11 cellular contexts compared by ENCODE assay signal in genomic region chr10:71647526-71648354, GRCh38.
A peak's percentile ranks its signal among the peaks of the same experiment; 100 is the strongest.
DNase-seq lines count a peak whose midpoint lies in the region; ATAC-seq and TF ChIP-seq lines count a peak whose summit lies in the region.
"Had no signal": no experiment of that assay in that cellular context is flagged by ENCODE, and none has a peak within 500 bp of the region (broad histone marks: within the 10 kb centered on the region; RNA-seq: fewer than 3 reads in every experiment).

No MANE protein-coding gene starts in this region.

- no peak overlapping the region for H3K4ac ChIP-seq in IMR-90 (ENCODE audit: low read depth, low read length)

- no peak overlapping the region for H3K4me3 ChIP-seq in BLaER1
- H3K4me3 ChIP-seq in IMR-90 (ENCODE audit: insufficient read depth, low read depth, low read length): no peak overlapping the region
- no peak overlapping the region for H3K4me3 ChIP-seq in lower lobe of right lung

- peak overlapping the region; percentile 47 for H3K4me2 ChIP-seq in BLaER1
- H3K4me2 ChIP-seq in IMR-90 (ENCODE audit: low read depth, low read length): no peak overlapping the region

- no peak for TF ChIP-seq RAD21 in IMR-90 (IDR thresholded peaks at IDR 0.05; ENCODE audit: low read length)

- H3K27ac ChIP-seq in BLaER1 (peak overlapping the region; percentile 18; the same call in 1 of the 2 replicates), IMR-90 (ENCODE audit: insufficient read depth, low read length) (no peak overlapping the region), lower lobe of right lung (no peak overlapping the region)

- H4K5ac ChIP-seq in IMR-90 (ENCODE audit: low read depth, low read length): no peak overlapping the region

- CTCF ChIA-PET in IMR-90 (lab: Yijun Ruan, JAX): interaction anchor here (0.6 kb wide), 1 partner anchor 91 kb away, joined by 3 read pairs; no protein-coding TSS in a partner anchor

- in situ Hi-C loops in IMR-90 (cut with MboI; ENCODE audit: low sequenced_read_pairs): no loop called here

- intact Hi-C loops in IMR-90 (cut with micrococcal nuclease) (no loop called here), lower lobe of right lung (cut with DNase I) (no loop called here)

- peaks cover 84% of the 10 kb centered on the region for H3K4me1 ChIP-seq in BLaER1
- H3K4me1 ChIP-seq in IMR-90 (ENCODE audit: control insufficient read depth, insufficient read depth, low read length): no peaks in the 10 kb centered on the region
- no peaks in the 10 kb centered on the region for H3K4me1 ChIP-seq in lower lobe of right lung

- H3K36me3 ChIP-seq in BLaER1: no peaks in the 10 kb centered on the region
- H3K36me3 ChIP-seq in IMR-90 (ENCODE audit: control insufficient read depth, insufficient read depth, low read length): no peaks in the 10 kb centered on the region
- no peaks in the 10 kb centered on the region for H3K36me3 ChIP-seq in lower lobe of right lung

- no peaks in the 10 kb centered on the region for H3K9me1 ChIP-seq in IMR-90 (ENCODE audit: insufficient read depth, low read length)

- H3K27me3 ChIP-seq in BLaER1 (no peaks in the 10 kb centered on the region), IMR-90 (ENCODE audit: control insufficient read depth, insufficient read depth, low read length) (peaks cover 48% of the 10 kb centered on the region), lower lobe of right lung (ENCODE audit: low read depth) (no peaks in the 10 kb centered on the region)

- no peak overlapping the region for H2AFZ ChIP-seq in IMR-90 (replicated peaks; ENCODE audit: low read length, poor library complexity)

- whole genome bisulfite sequencing in IMR-90 (ENCODE audit: extremely low coverage in 2 of 2, insufficient read length in 1 of 2), 2 experiments: 18% methylated on average over 4 of the region's 15 CpGs; no CpG with 5 or more reads in 1 of the 2 experiments

- no peak overlapping the region for H2BK5ac ChIP-seq in IMR-90 (ENCODE audit: low read depth, low read length, poor library complexity, severe bottlenecking)

- no peak overlapping the region for H2BK15ac ChIP-seq in IMR-90 (ENCODE audit: low read depth, low read length)

- no TSS peak for BruUV-seq in IMR-90 (replicated peaks; lab: Mats Ljungman, UMichigan)

- no peak overlapping the region for H2BK120ac ChIP-seq in IMR-90 (ENCODE audit: low read depth, low read length)

- no peak overlapping the region for H2BK20ac ChIP-seq in IMR-90 (ENCODE audit: low read depth, low read length)

- H3K9me3 Mint-ChIP-seq in brain: no peaks in the 10 kb centered on the region
- H3K9me3 Mint-ChIP-seq: IgD-negative memory B cell had no signal

- ATAC-seq in IMR-90 (ENCODE audit: low read depth) (no peak; the same call in 1 of the 2 replicates), lower lobe of right lung (no peak), GM18517 (IDR thresholded peaks at IDR 0.05; ENCODE audit: unreplicated experiment) (no peak), GM18868 (IDR thresholded peaks at IDR 0.05; ENCODE audit: unreplicated experiment) (no peak), GM21423 (IDR thresholded peaks at IDR 0.05; ENCODE audit: unreplicated experiment) (no peak)

- H3K79me1 ChIP-seq in IMR-90 (ENCODE audit: low read depth in 1 of 2, low read length in 2 of 2): no peaks in the 10 kb centered on the region

- TF ChIP-seq POLR2A in IMR-90 (IDR thresholded peaks at IDR 0.05; ENCODE audit: low read depth, low read length): no peak

- POLR2A ChIA-PET in IMR-90 (lab: Charles Lee; ENCODE audit: unreplicated experiment): no interaction called here

- H3K18ac ChIP-seq in IMR-90 (ENCODE audit: low read depth, low read length): no peak overlapping the region

- DNase-seq in IMR-90 (no peak), lower lobe of right lung (no peak), pons (ENCODE audit: low spot score) (no peak)
- DNase-seq: hypothalamus had no signal

- H3K23ac ChIP-seq in IMR-90 (ENCODE audit: low read depth, low read length): no peak overlapping the region

- H3K4me3 Mint-ChIP-seq in brain: no peak overlapping the region
- H3K4me3 Mint-ChIP-seq: activated naive CD8-positive, alpha-beta T cell had no signal

- H3K27ac Mint-ChIP-seq in brain: peak overlapping the region in 2 of 5 experiments; percentile 37 to 87
- H3K27ac Mint-ChIP-seq: activated naive CD8-positive, alpha-beta T cell; IgD-negative memory B cell had no signal

- H2AK5ac ChIP-seq in IMR-90 (ENCODE audit: low read depth, low read length): no peak overlapping the region

- H3K9me3 ChIP-seq in BLaER1 (no peaks in the 10 kb centered on the region), IMR-90 (ENCODE audit: control insufficient read depth, insufficient read depth, low read length) (no peaks in the 10 kb centered on the region), lower lobe of right lung (no peaks in the 10 kb centered on the region)

- no peak overlapping the region for H4K8ac ChIP-seq in IMR-90 (ENCODE audit: low read depth in 2 of 2, low read length in 2 of 2)

- H4K91ac ChIP-seq in IMR-90 (ENCODE audit: insufficient read depth, low read depth, low read length): no peak overlapping the region

- peak overlapping the region; percentile 2; the same call in 1 of the 2 replicates for H3K9ac ChIP-seq in BLaER1
- H3K9ac ChIP-seq in IMR-90 (ENCODE audit: low read depth, low read length): no peak overlapping the region

- dilution Hi-C loops in IMR-90 (cut with HindIII; ENCODE audit: low sequenced_read_pairs, unreplicated experiment): no loop called here

- H2AK9ac ChIP-seq in IMR-90 (replicated peaks; ENCODE audit: low read depth, low read length, poor library complexity): no peak overlapping the region

- H4K20me1 ChIP-seq in BLaER1 (no peaks in the 10 kb centered on the region), IMR-90 (ENCODE audit: insufficient read depth, low read length) (no peaks in the 10 kb centered on the region)

- no peaks in the 10 kb centered on the region for H3K36me3 Mint-ChIP-seq in brain
- H3K36me3 Mint-ChIP-seq: activated naive CD8-positive, alpha-beta T cell; IgD-negative memory B cell had no signal

- TF ChIP-seq CTCF in IMR-90 (conservative IDR thresholded peaks at IDR 0.05; ENCODE audit: low read depth, low read length) (peak; percentile 4; the same call in 1 of the 2 replicates), brain (conservative IDR thresholded peaks at IDR 0.05) (peak; percentile 26 to 66), lower lobe of right lung (IDR thresholded peaks at IDR 0.05) (peak; percentile 44)

- H3K14ac ChIP-seq in IMR-90 (replicated peaks; ENCODE audit: low read depth, low read length): no peak overlapping the region

- no peak overlapping the region for H3K56ac ChIP-seq in IMR-90 (ENCODE audit: extremely low read depth, insufficient read depth, low read length)

- H3K4me1 Mint-ChIP-seq in brain: peaks cover 11% of the 10 kb centered on the region

- no peaks in the 10 kb centered on the region for H3K27me3 Mint-ChIP-seq in brain
- H3K27me3 Mint-ChIP-seq: activated naive CD8-positive, alpha-beta T cell had no signal

TF ChIP-seq in IMR-90, 13 proteins besides CTCF, POLR2A, EP300 and RAD21:
- no peak for TF ChIP-seq SMC3 (IDR thresholded peaks at IDR 0.05; ENCODE audit: low read depth, low read length)
- TF ChIP-seq RCOR1 (IDR thresholded peaks at IDR 0.05; ENCODE audit: insufficient replicate concordance, low read length): no peak
TF ChIP-seq in IMR-90: peak in this region for 0.
